In genomic region chr2:176583530-176584101, GRCh38 we compare ENCODE assay signal across 13 cellular contexts.
DNase-seq lines count a peak whose midpoint lies in the region; ATAC-seq, FAIRE-seq and TF ChIP-seq lines count a peak whose summit lies in the region.
"Had no signal": no experiment of that assay in that cellular context is flagged by ENCODE, and none has a peak within 500 bp of the region (broad histone marks: within the 10 kb centered on the region; RNA-seq: fewer than 3 reads in every experiment).

No MANE protein-coding gene starts in this region.

- H3K36me3 ChIP-seq in bronchial epithelial cell (ENCODE audit: control insufficient read depth, insufficient read depth, low read length) (no peaks in the 10 kb centered on the region), muscle layer of duodenum (ENCODE audit: control insufficient read depth in 1 of 2, insufficient read depth in 2 of 2, low read length in 2 of 2) (no peaks in the 10 kb centered on the region), upper lobe of right lung (no peaks in the 10 kb centered on the region)
- H3K36me3 ChIP-seq: lower lobe of right lung, right atrium auricular region, vagina had no signal

- DNase-seq in Calu3 (peak; percentile 49), NCI-H226 (peak; percentile 9), bronchial epithelial cell (ENCODE audit: low read depth) (peak; percentile 77), upper lobe of right lung (no peak), amniotic stem cell (lab: John Stamatoyannopoulos, UW) (no peak), GOT3 (lab: John Stamatoyannopoulos, UW) (no peak)
- DNase-seq: lower lobe of right lung, MM.1S had no signal

- peak overlapping the region; percentile 31 for H3K27ac Mint-ChIP-seq in Calu3 (ENCODE audit: unreplicated experiment)

- no peaks in the 10 kb centered on the region for H3K27me3 Mint-ChIP-seq in Calu3 (ENCODE audit: unreplicated experiment)

- ATAC-seq in upper lobe of right lung (no peak), HG03565 (IDR thresholded peaks at IDR 0.05; ENCODE audit: unreplicated experiment) (no peak)
- ATAC-seq: lower lobe of right lung had no signal

- H3K27me3 ChIP-seq in bronchial epithelial cell (ENCODE audit: control insufficient read depth, insufficient read depth, low read length) (no peaks in the 10 kb centered on the region), muscle layer of duodenum (ENCODE audit: low read depth, low read length) (no peaks in the 10 kb centered on the region), upper lobe of right lung (peaks cover 5% of the 10 kb centered on the region)
- H3K27me3 ChIP-seq: right atrium auricular region, vagina had no signal

- no peak for FAIRE-seq in bronchial epithelial cell (lab: Jason Lieb, UNC)
- FAIRE-seq: frontal cortex had no signal

- H3K4me3 Mint-ChIP-seq in Calu3 (ENCODE audit: low read depth, unreplicated experiment) = peak overlapping the region; percentile 62

- H3K9me3 Mint-ChIP-seq in Calu3 (ENCODE audit: low read depth, unreplicated experiment) = peaks cover 2% of the 10 kb centered on the region

- H3K4me1 ChIP-seq in muscle layer of duodenum (ENCODE audit: control insufficient read depth in 1 of 2, insufficient read depth in 2 of 2, low read length in 2 of 2) (peaks cover 0 to 3% of the 10 kb centered on the region in 2 donors), upper lobe of right lung (no peaks in the 10 kb centered on the region)
- H3K4me1 ChIP-seq: lower lobe of right lung, right atrium auricular region had no signal

- TF ChIP-seq CTCF in Calu3 (IDR thresholded peaks at IDR 0.05; ENCODE audit: unreplicated experiment) (no peak), bronchial epithelial cell (IDR thresholded peaks at IDR 0.05; ENCODE audit: insufficient read depth, low read length, severe bottlenecking) (no peak), upper lobe of right lung (IDR thresholded peaks at IDR 0.05) (no peak)

- peaks cover 51% of the 10 kb centered on the region for H3K4me1 Mint-ChIP-seq in Calu3 (ENCODE audit: low read depth, unreplicated experiment)

- H3K36me3 Mint-ChIP-seq in Calu3 (ENCODE audit: insufficient read depth, unreplicated experiment) = peaks cover 5% of the 10 kb centered on the region

- H3K27ac ChIP-seq in muscle layer of duodenum (ENCODE audit: low read length) (peak overlapping the region; percentile 34), upper lobe of right lung (no peak overlapping the region)
- H3K27ac ChIP-seq: lower lobe of right lung, right atrium auricular region, vagina had no signal

- no peak overlapping the region for H3K4me3 ChIP-seq in bronchial epithelial cell (ENCODE audit: low read depth, low read length)
- no peak overlapping the region for H3K4me3 ChIP-seq in muscle layer of duodenum (ENCODE audit: low read depth in 1 of 2, low read length in 2 of 2)
- H3K4me3 ChIP-seq in upper lobe of right lung = no peak overlapping the region
- H3K4me3 ChIP-seq: lower lobe of right lung, right atrium auricular region, vagina had no signal

- CTCF ChIA-PET in Calu3 (lab: Charles Lee) = interaction anchor here (0.6 to 1.6 kb wide), 7 partner anchors 13 to 443 kb away, joined by 3 to 6 read pairs (median 4); no protein-coding TSS in a partner anchor

- no peaks in the 10 kb centered on the region for H3K9me3 ChIP-seq in muscle layer of duodenum (ENCODE audit: control insufficient read depth in 1 of 2, low read length in 2 of 2)
- H3K9me3 ChIP-seq in upper lobe of right lung = no peaks in the 10 kb centered on the region
- H3K9me3 ChIP-seq: lower lobe of right lung, right atrium auricular region, vagina had no signal

- intact Hi-C loops in Calu3 (cut with micrococcal nuclease; ENCODE audit: unreplicated experiment) (loop anchor here (5.0 to 10.0 kb wide), 2 partner anchors 54 to 259 kb away; no protein-coding TSS in a partner anchor), upper lobe of right lung (cut with DNase I) (no loop called here)

- BruUV-seq in Calu3 (replicated peaks; lab: Mats Ljungman, UMichigan) = no TSS peak

Comparison
In these comparisons a context has a peak if more than half of its experiments do, and no peak if none do; other contexts are left out.
1. DNase-seq: peak in Calu3 (single experiment), NCI-H226 (single experiment) and bronchial epithelial cell (single experiment); none in upper lobe of right lung (single experiment), amniotic stem cell (single experiment) and GOT3 (single experiment).